ENCODE assay signal across 17 cellular contexts in the genomic region with DNA sequence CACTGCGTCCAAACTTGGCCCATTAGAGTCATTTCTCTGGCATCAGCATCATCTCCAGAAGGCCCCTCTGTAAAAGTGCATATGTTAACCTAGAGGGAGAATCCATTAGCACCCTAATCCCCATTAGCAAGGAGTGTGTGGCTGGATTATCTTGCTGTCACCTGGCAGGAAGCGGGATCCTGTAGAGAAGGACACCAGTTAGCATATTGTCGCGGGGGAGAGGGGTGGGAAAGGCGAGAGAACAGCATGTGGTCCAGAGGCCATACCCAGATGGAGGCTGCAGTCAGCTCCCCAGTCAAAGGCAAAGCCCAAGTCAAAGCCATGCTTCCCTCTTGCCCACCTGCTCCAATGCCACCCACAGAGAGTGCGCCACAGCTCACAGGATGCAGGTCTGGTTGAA.
DNase-seq lines count a peak whose midpoint lies in the region; ATAC-seq and TF ChIP-seq lines count a peak whose summit lies in the region.
"Had no signal": no experiment of that assay in that cellular context is flagged by ENCODE, and none has a peak within 500 bp of the region (broad histone marks: within the 10 kb centered on the region; RNA-seq: fewer than 3 reads in every experiment).

No MANE protein-coding gene starts in this region.

- H3K4me3 Mint-ChIP-seq in H9 = no peak overlapping the region
- H3K4me3 Mint-ChIP-seq: B cell, CD14-positive monocyte, IgD-negative memory B cell, T-cell had no signal

- H3K14ac ChIP-seq in H9 (ENCODE audit: insufficient read depth, low read length) = no peak overlapping the region

- no peak overlapping the region for H3T11ph ChIP-seq in H9 (ENCODE audit: low read length)

- H3K79me2 ChIP-seq in H9 (ENCODE audit: insufficient read depth, low read length) (0 out of 2 replicates have a peak, but pooled peaks cover 2% of the 10 kb centered on the region), mesendoderm (ENCODE audit: control insufficient read depth, insufficient read depth, low read length) (no peaks in the 10 kb centered on the region)

- H4K8ac ChIP-seq in H9 (replicated peaks; ENCODE audit: insufficient read length, low read depth, low read length) (no peak overlapping the region), mesendoderm (ENCODE audit: low read depth, low read length) (no peak overlapping the region)

- H3K36me3 Mint-ChIP-seq in H9 (ENCODE audit: insufficient read depth in 1 of 3, low read depth in 3 of 3) = no peaks in the 10 kb centered on the region
- H3K36me3 Mint-ChIP-seq: CD14-positive monocyte, IgD-negative memory B cell, T-cell had no signal

- H2BK15ac ChIP-seq in H9 (ENCODE audit: low read depth, low read length) = no peak overlapping the region
- H2BK15ac ChIP-seq in mesendoderm (replicated peaks; ENCODE audit: low read depth) = no peak overlapping the region

- H3K4ac ChIP-seq in H9 (ENCODE audit: low read depth, low read length) = no peak overlapping the region
- H3K4ac ChIP-seq in mesendoderm (ENCODE audit: low read depth, low read length) = no peak overlapping the region

- H3K56ac ChIP-seq in H9 (ENCODE audit: insufficient read length, low read depth, low read length) (peak overlapping the region; percentile 53), mesendoderm (ENCODE audit: low read length) (no peak overlapping the region)

- ATAC-seq in GM18909 (IDR thresholded peaks at IDR 0.05; ENCODE audit: poor library complexity, unreplicated experiment) = no peak
- ATAC-seq: T-cell had no signal

- H2BK120ac ChIP-seq in H9 (ENCODE audit: low read depth, low read length, poor library complexity, severe bottlenecking) (no peak overlapping the region), mesendoderm (ENCODE audit: low read depth, low read length) (no peak overlapping the region)

- H3K9ac ChIP-seq in H9 (ENCODE audit: extremely low read depth, insufficient read length, low read length) = no peak overlapping the region
- H3K9ac ChIP-seq in mesendoderm (ENCODE audit: low read length) = no peak overlapping the region

- no peaks in the 10 kb centered on the region for H4K20me1 ChIP-seq in H9 (ENCODE audit: control insufficient read depth, insufficient read depth, insufficient read length)

- peak; percentile 60 for DNase-seq in D341Med (ENCODE audit: low spot score)
- no peak for DNase-seq in H9
- DNase-seq in WERI-Rb-1 = peak; percentile 97
- peak; percentile 66 for DNase-seq in mesendoderm
- no peak for DNase-seq in NCI-H2107 (lab: John Stamatoyannopoulos, UW)
- no peak for DNase-seq in foreskin fibroblast
- DNase-seq: 8988T, MV-4-11, NCI-H1694, NCI-H446 treated with DMSO at 0.1 percent for 48 hours, OCI-M1, SJCRH30, T-cell had no signal

- H2BK5ac ChIP-seq in H9 (ENCODE audit: insufficient read length, low read length) (no peak overlapping the region), mesendoderm (ENCODE audit: low read length) (no peak overlapping the region)

- H4K91ac ChIP-seq in H9 (ENCODE audit: insufficient read length, low read depth, low read length) = no peak overlapping the region

- H3K36me3 ChIP-seq in WERI-Rb-1 = no peaks in the 10 kb centered on the region
- H3K36me3 ChIP-seq in mesendoderm (ENCODE audit: control insufficient read depth, insufficient read depth, low read length) = no peaks in the 10 kb centered on the region
- H3K36me3 ChIP-seq: SJCRH30 had no signal

- H2BK12ac ChIP-seq in H9 (ENCODE audit: insufficient read length, low read depth, low read length) = no peak overlapping the region

- WGBS in H9 (ENCODE audit: extremely low coverage, insufficient read length, low lambda C conversion rate) = no CpG with 5 or more reads among the region's 6 CpGs
- WGBS in mesendoderm (ENCODE audit: extremely low coverage, insufficient coverage, low lambda C conversion rate) = no CpG with 5 or more reads among the region's 6 CpGs

- H3K27ac Mint-ChIP-seq in H9 = no peak overlapping the region; a peak in 1 of 7 replicates
- H3K27ac Mint-ChIP-seq: B cell, CD14-positive monocyte, IgD-negative memory B cell, T-cell had no signal

- H2AFZ ChIP-seq in H9 (ENCODE audit: low read length) = no peak overlapping the region

- H3K27me3 ChIP-seq in H9 (ENCODE audit: insufficient read depth, low read length) (no peaks in the 10 kb centered on the region), WERI-Rb-1 (ENCODE audit: insufficient read depth, low read depth, severe bottlenecking) (no peaks in the 10 kb centered on the region), mesendoderm (ENCODE audit: insufficient read depth, low read length, poor library complexity) (no peaks in the 10 kb centered on the region)

- peaks cover 8% of the 10 kb centered on the region for H3K27me3 Mint-ChIP-seq in H9 (ENCODE audit: low read depth)

- H3K9me3 Mint-ChIP-seq in H9 = no peaks in the 10 kb centered on the region
- H3K9me3 Mint-ChIP-seq: CD14-positive monocyte, IgD-negative memory B cell, T-cell had no signal

- H2AK5ac ChIP-seq in H9 (ENCODE audit: insufficient read length, low read length) = no peak overlapping the region
- no peak overlapping the region for H2AK5ac ChIP-seq in mesendoderm (ENCODE audit: low read length)

- H3K4me2 ChIP-seq in H9 (ENCODE audit: insufficient read depth, insufficient read length, low read length) (no peak overlapping the region), mesendoderm (ENCODE audit: low read length) (no peak overlapping the region)

- H3K23me2 ChIP-seq in H9 (ENCODE audit: insufficient read length, low read depth, low read length, poor library complexity, severe bottlenecking) = peaks cover 3% of the 10 kb centered on the region

- H3K4me3 ChIP-seq in WERI-Rb-1 (ENCODE audit: low read depth, low read length) (no peak overlapping the region), mesendoderm (ENCODE audit: low read length) (no peak overlapping the region), foreskin fibroblast (ENCODE audit: low read depth in 1 of 2, low read length in 2 of 2) (no peak overlapping the region)
- H3K4me3 ChIP-seq: SJCRH30 had no signal

- H2BK20ac ChIP-seq in H9 (ENCODE audit: low read depth, low read length, poor library complexity, severe bottlenecking) = no peak overlapping the region

- peaks cover 17 to 22% of the 10 kb centered on the region in 2 experiments for H3K4me1 Mint-ChIP-seq in H9
- H3K4me1 Mint-ChIP-seq: B cell, CD14-positive monocyte, IgD-negative memory B cell, T-cell had no signal

- H4K5ac ChIP-seq in H9 (ENCODE audit: insufficient read length, low read depth, low read length) (no peak overlapping the region), mesendoderm (ENCODE audit: low read length) (no peak overlapping the region)

- H3K9me3 ChIP-seq in H9 (ENCODE audit: control insufficient read depth, low read depth, low read length) (no peaks in the 10 kb centered on the region), WERI-Rb-1 (ENCODE audit: severe bottlenecking) (no peaks in the 10 kb centered on the region)
- H3K9me3 ChIP-seq: SJCRH30 had no signal

- no peak overlapping the region for H3K18ac ChIP-seq in H9 (ENCODE audit: insufficient read length, low read depth, low read length)
- H3K18ac ChIP-seq in mesendoderm (ENCODE audit: low read length) = no peak overlapping the region

- TF ChIP-seq CTCF in H9 (conservative IDR thresholded peaks at IDR 0.05) (no peak), WERI-Rb-1 (IDR thresholded peaks at IDR 0.05; ENCODE audit: low read depth, low read length) (no peak), foreskin fibroblast (IDR thresholded peaks at IDR 0.05; ENCODE audit: low read depth, low read length) (no peak)

- H3K79me1 ChIP-seq in H9 (ENCODE audit: insufficient read depth, low read depth, low read length, poor library complexity, severe bottlenecking) = no peaks in the 10 kb centered on the region
- no peaks in the 10 kb centered on the region for H3K79me1 ChIP-seq in mesendoderm (ENCODE audit: low read length)

- H3K27ac ChIP-seq in H9 (ENCODE audit: insufficient read length, low read depth, low read length) = no peak overlapping the region
- H3K27ac ChIP-seq in WERI-Rb-1 = peak overlapping the region; percentile 20
- no peak overlapping the region for H3K27ac ChIP-seq in mesendoderm (ENCODE audit: low read depth, low read length)
- H3K27ac ChIP-seq: SJCRH30 had no signal

- peaks cover 8% of the 10 kb centered on the region for H3K4me1 ChIP-seq in H9 (ENCODE audit: insufficient read depth, low read length)
- peaks cover 2% of the 10 kb centered on the region for H3K4me1 ChIP-seq in mesendoderm (ENCODE audit: control insufficient read depth, low read depth, low read length)
- H3K4me1 ChIP-seq: SJCRH30 had no signal

- H3K23ac ChIP-seq in H9 (ENCODE audit: insufficient read length, low read depth, low read length) (no peak overlapping the region), mesendoderm (ENCODE audit: low read length) (no peak overlapping the region)

Comparison
In these comparisons a context has a peak if more than half of its experiments do, and no peak if none do; other contexts are left out.
1. DNase-seq: peak in D341Med (single experiment), WERI-Rb-1 (single experiment) and mesendoderm (single experiment); none in H9 (single experiment), NCI-H2107 (single experiment) and foreskin fibroblast (0 of 2).